Comparison of ENCODE assay signal across 3 cellular contexts in genomic region chr7:1439373-1440363, GRCh38.
TF ChIP-seq lines count a peak whose summit lies in the region.

No MANE protein-coding gene starts in this region.

TF ChIP-seq in GM12878, 131 proteins besides CTCF, POLR2A, EP300 and RAD21:
- no peak for TF ChIP-seq HDGF (IDR thresholded peaks at IDR 0.05)
- TF ChIP-seq TARDBP (IDR thresholded peaks at IDR 0.05; ENCODE audit: borderline replicate concordance): no peak
- no peak for TF ChIP-seq CREM (IDR thresholded peaks at IDR 0.05; ENCODE audit: low read depth)
- no peak for TF ChIP-seq CHD4 (IDR thresholded peaks at IDR 0.05)
- TF ChIP-seq, protein P1, sequence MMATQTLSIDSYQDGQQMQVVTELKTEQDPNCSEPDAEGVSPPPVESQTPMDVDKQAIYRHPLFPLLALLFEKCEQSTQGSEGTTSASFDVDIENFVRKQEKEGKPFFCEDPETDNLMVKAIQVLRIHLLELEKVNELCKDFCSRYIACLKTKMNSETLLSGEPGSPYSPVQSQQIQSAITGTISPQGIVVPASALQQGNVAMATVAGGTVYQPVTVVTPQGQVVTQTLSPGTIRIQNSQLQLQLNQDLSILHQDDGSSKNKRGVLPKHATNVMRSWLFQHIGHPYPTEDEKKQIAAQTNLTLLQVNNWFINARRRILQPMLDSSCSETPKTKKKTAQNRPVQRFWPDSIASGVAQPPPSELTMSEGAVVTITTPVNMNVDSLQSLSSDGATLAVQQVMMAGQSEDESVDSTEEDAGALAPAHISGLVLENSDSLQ (IDR thresholded peaks at IDR 0.05): no peak

TF ChIP-seq in HepG2, 621 proteins besides CTCF, POLR2A, EP300 and RAD21 (continues in another document):
- TF ChIP-seq, protein P2, sequence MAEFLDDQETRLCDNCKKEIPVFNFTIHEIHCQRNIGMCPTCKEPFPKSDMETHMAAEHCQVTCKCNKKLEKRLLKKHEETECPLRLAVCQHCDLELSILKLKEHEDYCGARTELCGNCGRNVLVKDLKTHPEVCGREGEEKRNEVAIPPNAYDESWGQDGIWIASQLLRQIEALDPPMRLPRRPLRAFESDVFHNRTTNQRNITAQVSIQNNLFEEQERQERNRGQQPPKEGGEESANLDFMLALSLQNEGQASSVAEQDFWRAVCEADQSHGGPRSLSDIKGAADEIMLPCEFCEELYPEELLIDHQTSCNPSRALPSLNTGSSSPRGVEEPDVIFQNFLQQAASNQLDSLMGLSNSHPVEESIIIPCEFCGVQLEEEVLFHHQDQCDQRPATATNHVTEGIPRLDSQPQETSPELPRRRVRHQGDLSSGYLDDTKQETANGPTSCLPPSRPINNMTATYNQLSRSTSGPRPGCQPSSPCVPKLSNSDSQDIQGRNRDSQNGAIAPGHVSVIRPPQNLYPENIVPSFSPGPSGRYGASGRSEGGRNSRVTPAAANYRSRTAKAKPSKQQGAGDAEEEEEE (CRISPR knock-in tag; IDR thresholded peaks at IDR 0.05; ENCODE audit: borderline replicate concordance): no peak
- TF ChIP-seq CENPT (CRISPR knock-in tag; IDR thresholded peaks at IDR 0.05; ENCODE audit: low read depth) (no peak), HNRNPH1 (optimal IDR thresholded peaks at IDR 0.05; ENCODE audit: low read depth, low read length) (no peak), TGIF2 (CRISPR knock-in tag; IDR thresholded peaks at IDR 0.05) (no peak), ZNF768 (CRISPR knock-in tag; IDR thresholded peaks at IDR 0.05) (no peak), ZNF614 (CRISPR knock-in tag; IDR thresholded peaks at IDR 0.05; ENCODE audit: borderline replicate concordance) (no peak), NCOA2 (CRISPR knock-in tag; IDR thresholded peaks at IDR 0.05) (no peak), TEAD2 (CRISPR knock-in tag; IDR thresholded peaks at IDR 0.05) (no peak), ZNF552 (CRISPR knock-in tag; IDR thresholded peaks at IDR 0.05; ENCODE audit: borderline replicate concordance) (no peak), MTF2 (CRISPR knock-in tag; IDR thresholded peaks at IDR 0.05; ENCODE audit: borderline replicate concordance) (no peak), MED8 (CRISPR knock-in tag; IDR thresholded peaks at IDR 0.05; ENCODE audit: insufficient replicate concordance) (no peak), PCBP2 (optimal IDR thresholded peaks at IDR 0.05; ENCODE audit: low read depth, low read length, poor library complexity, severe bottlenecking) (no peak), SAFB2 (CRISPR knock-in tag; IDR thresholded peaks at IDR 0.05; ENCODE audit: borderline replicate concordance, low read depth) (no peak), AGO2 (optimal IDR thresholded peaks at IDR 0.05; ENCODE audit: low read depth, low read length) (peak; percentile 45), ZNF589 (CRISPR knock-in tag; conservative IDR thresholded peaks at IDR 0.05) (0 out of 2 replicates have a peak, but pooled peaks have one; percentile 52), ZNF75D (CRISPR knock-in tag; IDR thresholded peaks at IDR 0.05; ENCODE audit: borderline replicate concordance) (no peak), ZNF672 (CRISPR knock-in tag; IDR thresholded peaks at IDR 0.05) (no peak), ZSCAN20 (CRISPR knock-in tag; IDR thresholded peaks at IDR 0.05; ENCODE audit: borderline replicate concordance) (no peak), ZNF24 (IDR thresholded peaks at IDR 0.05) (no peak), KLF13 (CRISPR knock-in tag; IDR thresholded peaks at IDR 0.05) (no peak), FOXA3 (CRISPR knock-in tag; IDR thresholded peaks at IDR 0.05) (no peak), ZNF883 (CRISPR knock-in tag; IDR thresholded peaks at IDR 0.05; ENCODE audit: not compliant biosample characterization) (no peak), ZBTB33 (CRISPR knock-in tag; IDR thresholded peaks at IDR 0.05) (peak; percentile 96), JUNB (CRISPR knock-in tag; IDR thresholded peaks at IDR 0.05; ENCODE audit: borderline replicate concordance) (no peak), HDAC2 (CRISPR knock-in tag; IDR thresholded peaks at IDR 0.05) (no peak)
- TF ChIP-seq, protein P3, sequence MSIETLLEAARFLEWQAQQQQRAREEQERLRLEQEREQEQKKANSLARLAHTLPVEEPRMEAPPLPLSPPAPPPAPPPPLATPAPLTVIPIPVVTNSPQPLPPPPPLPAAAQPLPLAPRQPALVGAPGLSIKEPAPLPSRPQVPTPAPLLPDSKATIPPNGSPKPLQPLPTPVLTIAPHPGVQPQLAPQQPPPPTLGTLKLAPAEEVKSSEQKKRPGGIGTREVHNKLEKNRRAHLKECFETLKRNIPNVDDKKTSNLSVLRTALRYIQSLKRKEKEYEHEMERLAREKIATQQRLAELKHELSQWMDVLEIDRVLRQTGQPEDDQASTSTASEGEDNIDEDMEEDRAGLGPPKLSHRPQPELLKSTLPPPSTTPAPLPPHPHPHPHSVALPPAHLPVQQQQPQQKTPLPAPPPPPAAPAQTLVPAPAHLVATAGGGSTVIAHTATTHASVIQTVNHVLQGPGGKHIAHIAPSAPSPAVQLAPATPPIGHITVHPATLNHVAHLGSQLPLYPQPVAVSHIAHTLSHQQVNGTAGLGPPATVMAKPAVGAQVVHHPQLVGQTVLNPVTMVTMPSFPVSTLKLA (IDR thresholded peaks at IDR 0.05): peak; percentile 100

TF ChIP-seq in HEK293T, 16 proteins besides CTCF, POLR2A, EP300 and RAD21:
- TF ChIP-seq NFRKB (IDR thresholded peaks at IDR 0.05) (no peak), ARNT (IDR thresholded peaks at IDR 0.05) (no peak), SP1 (IDR thresholded peaks at IDR 0.05) (no peak), ZNF384 (IDR thresholded peaks at IDR 0.05) (no peak), HDGF (IDR thresholded peaks at IDR 0.05; ENCODE audit: borderline replicate concordance) (no peak), FOXA1 (IDR thresholded peaks at IDR 0.05) (no peak), L3MBTL2 (conservative IDR thresholded peaks at IDR 0.05) (no peak), FOXK2 (IDR thresholded peaks at IDR 0.05) (no peak)
- TF ChIP-seq, protein P1 (IDR thresholded peaks at IDR 0.05): no peak
